9 cellular contexts compared by ENCODE assay signal in the genomic region with DNA sequence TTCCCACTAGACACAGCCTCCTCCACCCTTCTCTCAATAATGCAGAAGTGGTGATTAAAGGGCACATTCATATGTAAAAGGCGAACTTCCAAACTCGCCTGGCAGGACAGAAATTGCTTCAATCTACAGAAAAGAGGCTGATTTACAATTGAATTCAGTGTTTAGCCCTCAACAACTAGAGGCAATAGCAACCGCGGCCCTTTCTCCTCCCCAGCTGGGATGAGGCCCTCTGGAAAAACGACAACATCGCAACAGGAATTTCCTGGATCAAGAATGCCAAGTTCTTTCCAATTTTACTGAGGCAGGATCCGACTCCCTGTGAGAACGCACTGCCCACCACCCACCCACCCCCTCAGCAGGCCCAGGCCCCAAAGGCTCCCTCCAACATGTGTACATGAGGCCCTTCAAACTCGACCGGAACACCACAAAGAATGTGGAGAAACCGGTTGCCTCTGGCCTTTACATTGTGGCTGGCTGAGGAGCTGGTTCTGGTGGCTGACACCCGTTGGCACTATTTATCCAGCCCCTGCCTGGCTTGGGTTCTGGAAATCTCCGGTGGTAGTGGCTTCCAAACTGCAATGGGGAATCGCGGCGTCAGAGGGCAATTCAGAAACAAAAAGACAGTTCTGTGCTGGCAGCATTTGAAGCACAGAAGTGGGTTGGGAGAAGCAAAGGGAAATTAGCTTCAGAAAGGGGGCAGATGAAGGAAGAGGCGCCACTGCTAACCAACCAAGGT. TPM values are rescaled to one million over a fixed set of nuclear protein-coding genes. Genes with fewer than 3 reads are reported as not detected.
DNase-seq lines count a peak whose midpoint lies in the region; ATAC-seq, FAIRE-seq and TF ChIP-seq lines count a peak whose summit lies in the region.
"Had no signal": no experiment of that assay in that cellular context is flagged by ENCODE, and none has a peak within 500 bp of the region (broad histone marks: within the 10 kb centered on the region; RNA-seq: fewer than 3 reads in every experiment).

No MANE protein-coding gene starts in this region.

- no peaks in the 10 kb centered on the region for H3K9me2 ChIP-seq in SK-N-SH

- no peak overlapping the region for H2AFZ ChIP-seq in SK-N-SH (ENCODE audit: low read depth)
- no peak overlapping the region for H2AFZ ChIP-seq in endothelial cell of umbilical vein (ENCODE audit: low read depth, low read length)

- H3K36me3 ChIP-seq in SK-N-SH (replicated peaks in 1 of 2; ENCODE audit: control insufficient read depth in 1 of 2, insufficient read depth in 2 of 2, low read length in 1 of 2) (no peaks in the 10 kb centered on the region), endothelial cell of umbilical vein (ENCODE audit: control insufficient read depth in 2 of 2, extremely low read depth in 1 of 2, insufficient read depth in 2 of 2, low read length in 2 of 2) (no peaks in the 10 kb centered on the region)

- TF ChIP-seq EP300 in SK-N-SH (IDR thresholded peaks at IDR 0.05; ENCODE audit: borderline replicate concordance in 1 of 2, low read depth in 1 of 2, low read length in 1 of 2): no peak

- no peak for TF ChIP-seq CTCF in SK-N-SH (IDR thresholded peaks at IDR 0.05)
- no peak for TF ChIP-seq CTCF in RWPE1 (conservative IDR thresholded peaks at IDR 0.05; ENCODE audit: low read depth)
- no peak for TF ChIP-seq CTCF in endothelial cell of umbilical vein (IDR thresholded peaks at IDR 0.05; ENCODE audit: extremely low read depth in 1 of 2, insufficient read depth in 1 of 2, low read depth in 1 of 2, low read length in 2 of 2)

- ATAC-seq in SK-N-SH treated with all-trans-retinoic acid at 6 μM for 48 hours (no peak), HG02970 (IDR thresholded peaks at IDR 0.05; ENCODE audit: low FRiP score, unreplicated experiment) (no peak), HG03520 (IDR thresholded peaks at IDR 0.05; ENCODE audit: unreplicated experiment) (no peak)

- TF ChIP-seq RAD21 in SK-N-SH (IDR thresholded peaks at IDR 0.05; ENCODE audit: low read length): no peak

- peak; percentile 84 for FAIRE-seq in endothelial cell of umbilical vein (lab: Jason Lieb, UNC)

- CTCF ChIA-PET in SK-N-SH (lab: Yijun Ruan, JAX): no interaction called here
- CTCF ChIA-PET in RWPE1 (lab: Yijun Ruan, JAX): interaction anchor here (0.6 to 3.2 kb wide), 3 partner anchors 57 to 301 kb away, joined by 3 to 25 read pairs (median 6); no protein-coding TSS in a partner anchor
- CTCF ChIA-PET in endothelial cell of umbilical vein (lab: Charles Lee): interaction anchor here (0.7 to 5.2 kb wide), 7 partner anchors 11 to 64 kb away, joined by 3 to 34 read pairs (median 4); a partner anchor contains a TSS

- no peak for DNase-seq in SK-N-SH
- peak; percentile 89 for DNase-seq in RWPE1 (ENCODE audit: low spot score)
- DNase-seq in endothelial cell of umbilical vein (ENCODE audit: low read depth, low spot score): peak; percentile 89
- DNase-seq in mucosa of gallbladder (ENCODE audit: low spot score): peak; percentile 84
- peak; percentile 87 for DNase-seq in ureter (ENCODE audit: low spot score)
- DNase-seq: DND-41 had no signal

- H3K4me1 ChIP-seq in SK-N-SH (ENCODE audit: control insufficient read depth in 1 of 2, insufficient read depth in 2 of 2, low read depth in 1 of 2, low read length in 1 of 2) (peaks cover 29 to 55% of the 10 kb centered on the region in 2 experiments), endothelial cell of umbilical vein (ENCODE audit: control insufficient read depth, extremely low read depth, insufficient read depth, low read length) (peaks cover 65% of the 10 kb centered on the region)

- H3K4me3 ChIP-seq in SK-N-SH (ENCODE audit: low read depth in 2 of 2, low read length in 1 of 2) (no peak overlapping the region), endothelial cell of umbilical vein (replicated peaks in 1 of 3; ENCODE audit: insufficient read depth in 1 of 3, low read depth in 1 of 3, low read length in 3 of 3) (peak overlapping the region in 1 of 3 experiments; percentile 36)

- BruUV-seq in endothelial cell of umbilical vein (replicated peaks; lab: Mats Ljungman, UMichigan): no TSS peak

- H3K79me2 ChIP-seq in SK-N-SH (ENCODE audit: insufficient read depth) (peaks cover 96% of the 10 kb centered on the region), endothelial cell of umbilical vein (ENCODE audit: control insufficient read depth, insufficient read depth, low read length) (peaks cover 66% of the 10 kb centered on the region)

- H3K9me3 ChIP-seq in SK-N-SH (no peaks in the 10 kb centered on the region), endothelial cell of umbilical vein (replicated peaks; ENCODE audit: control insufficient read depth, insufficient read depth, low read length) (no peaks in the 10 kb centered on the region)

- peak; percentile 41 for TF ChIP-seq POLR2A in endothelial cell of umbilical vein (IDR thresholded peaks at IDR 0.05; ENCODE audit: low read depth, low read length)

- POLR2A ChIA-PET in SK-N-SH (lab: Yijun Ruan, JAX) (no interaction called here), RWPE1 (lab: Yijun Ruan, JAX; ENCODE audit: low non-redundant PET) (interaction anchor here (0.7 to 5.2 kb wide), 4 partner anchors 12 to 77 kb away, joined by 3 to 54 read pairs (median 6); a partner anchor contains a TSS), endothelial cell of umbilical vein (lab: Charles Lee) (interaction anchor here (0.6 to 4.7 kb wide), 6 partner anchors 8 to 45 kb away, joined by 3 to 60 read pairs (median 4); a partner anchor contains a TSS)

- dilution Hi-C loops in endothelial cell of umbilical vein (cut with MboI; ENCODE audit: extremely low pct_ligation_motif_present, low sequenced_read_pairs): no loop called here

- H3K9ac ChIP-seq in SK-N-SH (peak overlapping the region; percentile 71; the same call in 1 of the 2 replicates), endothelial cell of umbilical vein (replicated peaks; ENCODE audit: extremely low read depth, insufficient read depth, low read length) (peak overlapping the region; percentile 96)

- no peaks in the 10 kb centered on the region for H3K9me1 ChIP-seq in endothelial cell of umbilical vein (replicated peaks; ENCODE audit: control insufficient read depth, extremely low read depth, insufficient read depth, low read length)

- peaks cover 51% of the 10 kb centered on the region for H3F3A ChIP-seq in SK-N-SH (replicated peaks; ENCODE audit: insufficient read depth)

- H3K27ac ChIP-seq in SK-N-SH (ENCODE audit: low read depth in 2 of 2, low read length in 1 of 2) (peak overlapping the region; percentile 88 to 98), RWPE1 (peak overlapping the region; percentile 100), endothelial cell of umbilical vein (ENCODE audit: insufficient read depth, low read depth, low read length) (peak overlapping the region; percentile 86)

- H3K27me3 ChIP-seq in SK-N-SH (ENCODE audit: insufficient read depth): no peaks in the 10 kb centered on the region
- H3K27me3 ChIP-seq in endothelial cell of umbilical vein (ENCODE audit: control insufficient read depth in 2 of 2, insufficient read depth in 2 of 2, low read length in 2 of 2): no peaks in the 10 kb centered on the region

- H3K4me2 ChIP-seq in SK-N-SH: peak overlapping the region; percentile 32; the same call in 1 of the 2 replicates
- peak overlapping the region; percentile 43 for H3K4me2 ChIP-seq in endothelial cell of umbilical vein (ENCODE audit: insufficient read depth, low read length)

- H4K20me1 ChIP-seq in SK-N-SH (ENCODE audit: insufficient read depth) (no peaks in the 10 kb centered on the region), endothelial cell of umbilical vein (replicated peaks; ENCODE audit: control insufficient read depth, extremely low read depth, insufficient read depth, low read length) (no peaks in the 10 kb centered on the region)

- intact Hi-C loops in endothelial cell of umbilical vein (cut with micrococcal nuclease): loop anchor here (1.0 to 10.0 kb wide), 4 partner anchors 65 to 1605 kb away; a partner anchor contains a TSS

- WGBS in SK-N-SH (ENCODE audit: low lambda C conversion rate): 82% methylated on average over 16 of the region's 17 CpGs

TF ChIP-seq in SK-N-SH, 30 proteins besides CTCF, POLR2A, EP300 and RAD21 (continues in another document):
- TF ChIP-seq POLR2AphosphoS5 (IDR thresholded peaks at IDR 0.05; ENCODE audit: low read depth, low read length): no peak
- no peak for TF ChIP-seq YY1 (IDR thresholded peaks at IDR 0.05; ENCODE audit: low read depth)
- TF ChIP-seq RCOR1 (IDR thresholded peaks at IDR 0.05; ENCODE audit: low read length): no peak

TF ChIP-seq in SK-N-SH treated with all-trans-retinoic acid at 6 μM for 48 hours, 23 proteins besides CTCF, POLR2A, EP300 and RAD21 (continues in another document):
- TF ChIP-seq BACH2 (CRISPR knock-in tag; IDR thresholded peaks at IDR 0.05; ENCODE audit: borderline replicate concordance) (no peak), ARNTL (CRISPR knock-in tag; IDR thresholded peaks at IDR 0.05; ENCODE audit: borderline replicate concordance, low read depth) (no peak), TCF4 (CRISPR knock-in tag; IDR thresholded peaks at IDR 0.05; ENCODE audit: borderline replicate concordance) (no peak), ZC3H10 (CRISPR knock-in tag; IDR thresholded peaks at IDR 0.05) (no peak)

TF ChIP-seq in endothelial cell of umbilical vein, 7 proteins besides CTCF, POLR2A, EP300 and RAD21 (continues in another document):
- peak; percentile 34 for TF ChIP-seq POLR2AphosphoS5 (IDR thresholded peaks at IDR 0.05; ENCODE audit: insufficient read depth, low read depth, low read length)
- TF ChIP-seq, protein P1, sequence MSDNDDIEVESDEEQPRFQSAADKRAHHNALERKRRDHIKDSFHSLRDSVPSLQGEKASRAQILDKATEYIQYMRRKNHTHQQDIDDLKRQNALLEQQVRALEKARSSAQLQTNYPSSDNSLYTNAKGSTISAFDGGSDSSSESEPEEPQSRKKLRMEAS (IDR thresholded peaks at IDR 0.05; ENCODE audit: insufficient read depth, insufficient read length): peak; percentile 17
- TF ChIP-seq JUN (IDR thresholded peaks at IDR 0.05; ENCODE audit: borderline replicate concordance, insufficient read depth, insufficient read length, low read depth): no peak
- TF ChIP-seq MYC (IDR thresholded peaks at IDR 0.05; ENCODE audit: low read depth, low read length): no peak
- no peak for TF ChIP-seq EZH2 (IDR thresholded peaks at IDR 0.05; ENCODE audit: borderline replicate concordance, low read depth, low read length, severe bottlenecking)

RNA-seq across cellular contexts. Expression of a gene that starts 36.8 kb away (rescaled TPM):
- polyA plus RNA-seq in SK-N-SH (2012; rRNA removed) (20.6 and 25.3 TPM in 2 replicates), endothelial cell of umbilical vein (26.4 and 30.6 TPM in 2 replicates)
- 19.5 and 20.5 TPM in 2 replicates for polyA plus RNA-seq in SK-N-SH (2012; cell fraction: cytosol; rRNA removed)
- polyA plus RNA-seq in SK-N-SH (2012; cell fraction: nucleus; rRNA removed): 54.6 and 62.7 TPM in 2 replicates
- total RNA-seq in endothelial cell of umbilical vein (75.2 and 76.3 TPM in 2 replicates), mucosa of gallbladder (55.2 TPM), ureter (113 TPM)
- polyA plus RNA-seq in endothelial cell of umbilical vein (2011; cell fraction: cytosol; rRNA removed): 31.6 and 33.3 TPM in 2 replicates
- 107 and 122 TPM in 2 replicates for polyA plus RNA-seq in endothelial cell of umbilical vein (2011; cell fraction: nucleus; rRNA removed)
- 55.4 and 56.4 TPM in 2 replicates for polyA plus RNA-seq in endothelial cell of umbilical vein (2012)
- 47.8 and 61.9 TPM in 2 replicates for polyA minus RNA-seq in endothelial cell of umbilical vein
- 6.9 TPM for polyA minus RNA-seq in endothelial cell of umbilical vein (2011; cell fraction: cytosol; rRNA and poly(A)+ RNA removed)
- polyA minus RNA-seq in endothelial cell of umbilical vein (2011; cell fraction: nucleus; rRNA and poly(A)+ RNA removed): 82.0 and 106 TPM in 2 replicates
